In genomic region chr22:41444360-41445170, GRCh38 we compare ENCODE assay signal across 8 cellular contexts. TPM values are rescaled to one million over a fixed set of nuclear protein-coding genes. Genes with fewer than 3 reads are reported as not detected.
DNase-seq lines count a peak whose midpoint lies in the region; ATAC-seq and TF ChIP-seq lines count a peak whose summit lies in the region.

No MANE protein-coding gene starts in this region.

- H3K27ac ChIP-seq in esophagus squamous epithelium, result peak overlapping the region; percentile 99 to 100 (median 100)
- peak overlapping the region; percentile 96 for H3K27ac ChIP-seq in muscle layer of duodenum (ENCODE audit: low read length)

- 0 to 1% methylated on average over 24 to 27 of the region's 37 CpGs for WGBS in esophagus squamous epithelium, 2 donors

- TF ChIP-seq CTCF in esophagus squamous epithelium (IDR thresholded peaks at IDR 0.05), result peak in 1 of 6 experiments; percentile 18

- H3K9me3 Mint-ChIP-seq in activated T-helper 1 cell treated with anti-CD3 and anti-CD28 coated beads, Interleukin-12 subunit alpha, Interleukin-12 subunit beta, Interleukin-2, Interleukin-4 antibody, amounts not matched to agents 30 ng/mL and 10 ng/mL and 1 ng/mL, durations not matched to agents 14 hours and 24 hours and 36 hours, result no peaks in the 10 kb centered on the region

- ATAC-seq in GM21619 (IDR thresholded peaks at IDR 0.05; ENCODE audit: unreplicated experiment), result peak; percentile 45

- no peaks in the 10 kb centered on the region for H3K27me3 Mint-ChIP-seq in activated T-helper 1 cell treated with anti-CD3 and anti-CD28 coated beads, Interleukin-12 subunit alpha, Interleukin-12 subunit beta, Interleukin-2, Interleukin-4 antibody, amounts not matched to agents 30 ng/mL and 10 ng/mL and 1 ng/mL, durations not matched to agents 14 hours and 24 hours and 36 hours (ENCODE audit: insufficient read depth)

- intact Hi-C loops in activated T-helper 1 cell treated with anti-CD3 and anti-CD28 coated beads, Interleukin-12 subunit alpha, Interleukin-12 subunit beta, Interleukin-2, Interleukin-4 antibody, amounts not matched to agents 30 ng/mL and 10 ng/mL and 1 ng/mL, durations not matched to agents 14 hours and 24 hours and 36 hours (cut with micrococcal nuclease), result loop anchor here (1.0 to 10.0 kb wide), 7 partner anchors 41 to 1922 kb away; partner anchors contain the start of genes ATF4, CENPM, NAGA and PHETA2
- intact Hi-C loops in esophagus squamous epithelium (cut with DNase I), result no loop called here

- TF ChIP-seq POLR2A in esophagus squamous epithelium (IDR thresholded peaks at IDR 0.05), result peak in 2 of 4 donors; percentile 49 to 64

- H3K4me3 Mint-ChIP-seq in activated T-helper 1 cell treated with anti-CD3 and anti-CD28 coated beads, Interleukin-12 subunit alpha, Interleukin-12 subunit beta, Interleukin-2, Interleukin-4 antibody, amounts not matched to agents 30 ng/mL and 10 ng/mL and 1 ng/mL, durations not matched to agents 14 hours and 24 hours and 36 hours, result peak overlapping the region; percentile 97

- H3K36me3 ChIP-seq in esophagus squamous epithelium (peaks cover 0 to 40% (median 0%) of the 10 kb centered on the region in 3 donors), muscle layer of duodenum (ENCODE audit: control insufficient read depth in 1 of 2, insufficient read depth in 2 of 2, low read length in 2 of 2) (peaks cover 0 to 22% of the 10 kb centered on the region in 2 donors)

- H3K36me3 Mint-ChIP-seq in activated T-helper 1 cell treated with anti-CD3 and anti-CD28 coated beads, Interleukin-12 subunit alpha, Interleukin-12 subunit beta, Interleukin-2, Interleukin-4 antibody, amounts not matched to agents 30 ng/mL and 10 ng/mL and 1 ng/mL, durations not matched to agents 14 hours and 24 hours and 36 hours (ENCODE audit: low read depth), result peaks cover 17% of the 10 kb centered on the region

- H3K4me1 ChIP-seq in esophagus squamous epithelium (peaks cover 21 to 56% (median 35%) of the 10 kb centered on the region in 3 donors), muscle layer of duodenum (ENCODE audit: control insufficient read depth in 1 of 2, insufficient read depth in 2 of 2, low read length in 2 of 2) (peaks cover 4 to 32% of the 10 kb centered on the region in 2 donors)

- peak overlapping the region; percentile 87 for H3K27ac Mint-ChIP-seq in activated T-helper 1 cell treated with anti-CD3 and anti-CD28 coated beads, Interleukin-12 subunit alpha, Interleukin-12 subunit beta, Interleukin-2, Interleukin-4 antibody, amounts not matched to agents 30 ng/mL and 10 ng/mL and 1 ng/mL, durations not matched to agents 14 hours and 24 hours and 36 hours

- H3K4me3 ChIP-seq in esophagus squamous epithelium (peak overlapping the region; percentile 83 to 97 (median 96)), muscle layer of duodenum (ENCODE audit: low read depth in 1 of 2, low read length in 2 of 2) (peak overlapping the region; percentile 98 to 99)

- no peaks in the 10 kb centered on the region for H3K9me3 ChIP-seq in esophagus squamous epithelium
- no peaks in the 10 kb centered on the region for H3K9me3 ChIP-seq in muscle layer of duodenum (ENCODE audit: control insufficient read depth in 1 of 2, low read length in 2 of 2)

- DNase-seq in DMS153 (lab: John Stamatoyannopoulos, UW) (peak; percentile 94), KG1 (lab: John Stamatoyannopoulos, UW) (peak; percentile 87), RKO (ENCODE audit: low spot score) (peak; percentile 99), esophagus squamous epithelium (lab: John Stamatoyannopoulos, UW) (peak; percentile 43)
- peak; percentile 83 for DNase-seq in activated T-helper 1 cell treated with anti-CD3 and anti-CD28 coated beads, Interleukin-12 subunit alpha, Interleukin-12 subunit beta, Interleukin-2, Interleukin-4 antibody, amounts not matched to agents 30 ng/mL and 10 ng/mL and 1 ng/mL, durations not matched to agents 14 hours and 24 hours and 36 hours (ENCODE audit: low spot score)
- peak; percentile 62 to 64 for DNase-seq in stimulated activated CD8-positive, alpha-beta memory T cell treated with anti-CD3 and anti-CD28 coated beads, Interleukin-7, amount 100 ng/mL, for 1 hour (ENCODE audit: low read depth in 2 of 2)

- H3K27me3 ChIP-seq in esophagus squamous epithelium (no peaks in the 10 kb centered on the region), muscle layer of duodenum (ENCODE audit: low read depth, low read length) (no peaks in the 10 kb centered on the region)

- peaks cover 27% of the 10 kb centered on the region for H3K4me1 Mint-ChIP-seq in activated T-helper 1 cell treated with anti-CD3 and anti-CD28 coated beads, Interleukin-12 subunit alpha, Interleukin-12 subunit beta, Interleukin-2, Interleukin-4 antibody, amounts not matched to agents 30 ng/mL and 10 ng/mL and 1 ng/mL, durations not matched to agents 14 hours and 24 hours and 36 hours (ENCODE audit: low read depth)

RNA-seq across cellular contexts. Expression of gene TOB2, which starts 2.0 kb away (rescaled TPM):
- total RNA-seq in activated T-helper 1 cell treated with anti-CD3 and anti-CD28 coated beads, Interleukin-12 subunit alpha, Interleukin-12 subunit beta, Interleukin-2, Interleukin-4 antibody, amounts not matched to agents 30 ng/mL and 10 ng/mL and 1 ng/mL, durations not matched to agents 14 hours and 24 hours and 36 hours, result 46.0 and 46.4 TPM in 2 replicates
- total RNA-seq in esophagus squamous epithelium, result 10 to 100 TPM; 15.7 to 30.5 (median 21.0) TPM

RNA-seq across cellular contexts. Expression of gene PHF5A, which starts 23.9 kb away (rescaled TPM):
- 83.7 and 96.8 TPM in 2 replicates for total RNA-seq in activated T-helper 1 cell treated with anti-CD3 and anti-CD28 coated beads, Interleukin-12 subunit alpha, Interleukin-12 subunit beta, Interleukin-2, Interleukin-4 antibody, amounts not matched to agents 30 ng/mL and 10 ng/mL and 1 ng/mL, durations not matched to agents 14 hours and 24 hours and 36 hours
- 10 to 100 TPM; 21.5 to 47.3 (median 41.5) TPM for total RNA-seq in esophagus squamous epithelium

RNA-seq across cellular contexts. Expression of gene ACO2, which starts 24.4 kb away (rescaled TPM):
- total RNA-seq in activated T-helper 1 cell treated with anti-CD3 and anti-CD28 coated beads, Interleukin-12 subunit alpha, Interleukin-12 subunit beta, Interleukin-2, Interleukin-4 antibody, amounts not matched to agents 30 ng/mL and 10 ng/mL and 1 ng/mL, durations not matched to agents 14 hours and 24 hours and 36 hours, result 99.1 and 101 TPM in 2 replicates
- total RNA-seq in esophagus squamous epithelium, result 10 to 100 TPM; 83.7 to 90.4 (median 87.0) TPM

Comparison
In these comparisons a context has a peak if more than half of its experiments do, and no peak if none do; other contexts are left out.
1. Peak in every context shown above with its lines: DNase-seq, ATAC-seq, H3K4me3 ChIP-seq and H3K27ac ChIP-seq.
2. DNase-seq: peak in every context shown above with its lines; median percentile 99 in RKO; 94 in DMS153; 87 in KG1; 83 in activated T-helper 1 cell treated with anti-CD3 and anti-CD28 coated beads, Interleukin-12 subunit alpha, Interleukin-12 subunit beta, Interleukin-2, Interleukin-4 antibody, amounts not matched to agents 30 ng/mL and 10 ng/mL and 1 ng/mL, durations not matched to agents 14 hours and 24 hours and 36 hours; 63 in stimulated activated CD8-positive, alpha-beta memory T cell treated with anti-CD3 and anti-CD28 coated beads, Interleukin-7, amount 100 ng/mL, for 1 hour; 43 in esophagus squamous epithelium.